Comparison of ENCODE assay signal across 8 cellular contexts in genomic region chr12:100199023-100199346, GRCh38. TPM values are rescaled to one million over a fixed set of nuclear protein-coding genes. Genes with fewer than 3 reads are reported as not detected.
A peak's percentile ranks its signal among the peaks of the same experiment; 100 is the strongest.
DNase-seq lines count a peak whose midpoint lies in the region; ATAC-seq and TF ChIP-seq lines count a peak whose summit lies in the region.

No MANE protein-coding gene starts in this region.

- no peak for DNase-seq in AG09309 (ENCODE audit: low read depth)
- DNase-seq in ascending aorta (ENCODE audit: low spot score in 2 of 2), result no peak
- no peak for DNase-seq in stimulated activated CD4-positive, alpha-beta T cell treated with anti-CD3 and anti-CD28 coated beads, Interleukin-1b, Interleukin-23, amount 100 ng/mL, for 48 hours
- no peak for DNase-seq in NCI-H524 treated with DMSO at 0.1 percent for 48 hours (lab: John Stamatoyannopoulos, UW)
- no peak for DNase-seq in NCI-H1436 (lab: John Stamatoyannopoulos, UW)

- H3K36me3 ChIP-seq in HEK293 (ENCODE audit: control insufficient read depth in 2 of 2, insufficient read depth in 1 of 2, low read length in 2 of 2) (peaks cover 0 to 12% of the 10 kb centered on the region in 2 experiments; a peak in 2 of 3 replicates), ascending aorta (no peaks in the 10 kb centered on the region), mesodermal cell (ENCODE audit: control insufficient read depth, insufficient read depth, low read length) (no peaks in the 10 kb centered on the region)

- peak overlapping the region; percentile 64; the same call in 1 of the 2 replicates for H3K27ac ChIP-seq in HEK293 (ENCODE audit: extremely low read depth, low read depth, low read length)
- H3K27ac ChIP-seq in ascending aorta, result peak overlapping the region; percentile 79 to 92
- no peak overlapping the region for H3K27ac ChIP-seq in mesodermal cell (ENCODE audit: low read depth, low read length, severe bottlenecking)

- H3K4me1 ChIP-seq in HEK293 (ENCODE audit: control insufficient read depth, insufficient read depth, low read length) (peaks cover 2% of the 10 kb centered on the region; the same call in 1 of the 2 replicates), ascending aorta (peaks cover 7 to 15% of the 10 kb centered on the region in 2 donors), mesodermal cell (ENCODE audit: control insufficient read depth, insufficient read depth, low read length, poor library complexity, severe bottlenecking) (no peaks in the 10 kb centered on the region)

- POLR2A ChIA-PET in HEK293 (lab: Yijun Ruan, JAX), result no interaction called here

- WGBS in mesodermal cell (ENCODE audit: insufficient coverage in 2 of 2), 2 experiments, result 34 to 46% methylated on average over 5 of the region's 6 CpGs

- no peak for TF ChIP-seq CTCF in AG09309 (IDR thresholded peaks at IDR 0.05; ENCODE audit: control insufficient read depth, insufficient read depth, low read depth, low read length, missing control alignments)
- no peak for TF ChIP-seq CTCF in HEK293 (tag by site-specific recombination; IDR thresholded peaks at IDR 0.05)
- TF ChIP-seq CTCF in ascending aorta (IDR thresholded peaks at IDR 0.05), result no peak

- H3K4me3 ChIP-seq in AG09309 (ENCODE audit: control insufficient read depth, low read depth, low read length) (peak overlapping the region; percentile 72), HEK293 (ENCODE audit: low read depth, low read length) (peak overlapping the region; percentile 78), ascending aorta (peak overlapping the region; percentile 57 to 93), mesodermal cell (ENCODE audit: extremely low read depth, insufficient read depth, low read length, poor library complexity, severe bottlenecking) (peak overlapping the region; percentile 78)

- intact Hi-C loops in ascending aorta (cut with DNase I), result loop anchor here (5.0 kb wide), 1 partner anchor 42 kb away; no protein-coding TSS in a partner anchor

- H3K9me3 ChIP-seq in HEK293 (ENCODE audit: control insufficient read depth, insufficient read depth, low read depth, low read length) (no peaks in the 10 kb centered on the region), ascending aorta (no peaks in the 10 kb centered on the region), mesodermal cell (ENCODE audit: control insufficient read depth, low read length) (no peaks in the 10 kb centered on the region)

- CTCF ChIA-PET in HEK293 (lab: Yijun Ruan, JAX), result interaction anchor here (0.7 kb wide), 1 partner anchor 57 kb away, joined by 3 read pairs; no protein-coding TSS in a partner anchor

- no peak for ATAC-seq in HG03045 (IDR thresholded peaks at IDR 0.05; ENCODE audit: unreplicated experiment)

- no peaks in the 10 kb centered on the region for H3K27me3 ChIP-seq in ascending aorta

TF ChIP-seq in HEK293, 187 proteins besides CTCF, POLR2A, EP300 and RAD21:
- TF ChIP-seq ZNF2 (tag by site-specific recombination; IDR thresholded peaks at IDR 0.05) (0 out of 2 replicates have a peak, but pooled peaks have one; percentile 33), ZNF791 (tag by site-specific recombination; IDR thresholded peaks at IDR 0.05) (no peak), ZNF704 (tag by site-specific recombination; IDR thresholded peaks at IDR 0.05) (no peak), ZNF335 (tag by site-specific recombination; conservative IDR thresholded peaks at IDR 0.05) (peak; percentile 82), ZNF138 (tag by site-specific recombination; IDR thresholded peaks at IDR 0.05; ENCODE audit: borderline replicate concordance) (no peak), ZNF423 (tag by site-specific recombination; IDR thresholded peaks at IDR 0.05) (no peak), ZNF133 (tag by site-specific recombination; IDR thresholded peaks at IDR 0.05) (no peak), ZNF510 (tag by site-specific recombination; IDR thresholded peaks at IDR 0.05; ENCODE audit: insufficient replicate concordance) (no peak)
TF ChIP-seq in HEK293: peak in this region for 2.

RNA-seq across cellular contexts. Expression of gene ACTR6, which starts 1.6 kb away (rescaled TPM):
- 7.9 TPM for total RNA-seq in ascending aorta
- polyA plus RNA-seq in mesodermal cell (2013, experiment 1 of 2), result 29.6 TPM
- polyA plus RNA-seq in mesodermal cell (2013, experiment 2 of 2), result 34.4 TPM

RNA-seq across cellular contexts. Expression of gene BLTP3B, which starts 56.3 kb away (rescaled TPM):
- 18.8 TPM for total RNA-seq in ascending aorta
- 15.0 TPM for polyA plus RNA-seq in mesodermal cell (2013, experiment 1 of 2)
- polyA plus RNA-seq in mesodermal cell (2013, experiment 2 of 2), result 16.0 TPM
